25 cellular contexts compared by ENCODE assay signal in the genomic region with DNA sequence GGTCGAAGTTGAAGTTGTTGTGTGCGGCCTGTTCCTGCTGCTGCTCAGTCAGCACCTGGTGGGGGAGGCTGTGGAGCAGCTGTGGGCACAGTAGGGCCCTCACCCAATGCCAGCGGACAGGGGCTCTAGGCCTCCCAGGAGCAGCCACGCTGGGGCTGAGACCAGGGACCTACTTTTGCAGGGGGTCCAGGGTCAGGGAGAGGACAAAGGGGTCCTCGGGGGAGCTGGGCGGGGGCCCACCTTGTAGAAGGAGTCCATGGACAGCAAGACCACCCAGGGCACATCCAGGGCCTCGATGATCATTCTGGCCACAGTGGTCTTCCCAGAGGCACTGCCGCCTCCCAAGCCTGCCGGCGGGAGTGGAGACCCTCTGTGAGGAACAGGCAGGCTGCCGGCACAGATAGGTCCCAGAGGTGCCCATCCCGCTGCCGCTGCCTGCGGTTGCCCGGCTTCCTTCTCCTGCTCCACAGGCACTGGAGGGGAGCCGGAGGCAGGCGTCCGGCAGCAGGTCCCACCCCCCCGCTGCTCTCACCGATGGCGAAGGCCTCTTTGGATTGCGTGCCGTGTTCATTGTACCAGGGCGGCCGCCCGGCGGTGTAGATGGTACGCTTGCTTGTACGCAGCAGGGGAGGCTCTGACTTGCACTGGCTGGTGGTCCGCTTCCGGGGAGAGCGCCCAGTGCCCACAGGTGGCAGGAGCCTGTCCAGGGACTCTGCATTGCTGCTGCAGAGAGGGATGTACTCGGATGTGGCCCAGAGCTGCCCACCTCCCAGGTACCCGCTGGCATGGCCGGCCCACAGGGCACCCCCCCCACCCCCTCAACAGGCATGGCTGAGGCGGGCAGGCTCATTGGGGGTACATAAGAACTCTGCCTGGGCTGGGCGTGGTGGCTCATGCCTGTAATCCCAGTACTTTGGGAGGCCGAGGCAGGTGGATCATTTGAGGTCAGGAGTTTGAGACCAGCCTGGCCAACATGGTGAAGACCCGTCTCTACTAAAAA. TPM values are rescaled to one million over a fixed set of nuclear protein-coding genes. Genes with fewer than 3 reads are reported as not detected.
DNase-seq lines count a peak whose midpoint lies in the region; ATAC-seq, FAIRE-seq and TF ChIP-seq lines count a peak whose summit lies in the region.
"Had no signal": no experiment of that assay in that cellular context is flagged by ENCODE, and none has a peak within 500 bp of the region (broad histone marks: within the 10 kb centered on the region; RNA-seq: fewer than 3 reads in every experiment).

No MANE protein-coding gene starts in this region.

- DNase-seq in Right ventricle myocardium inferior (ENCODE audit: missing footprints): peak; percentile 62
- no peak for DNase-seq in Right ventricle myocardium superior
- DNase-seq in HepG2 (ENCODE audit: low spot score): no peak
- DNase-seq in stimulated activated naive B cell treated with anti-CD40 and anti-IgM and Interleukin-4, amounts not matched to agents 10 μg/mL and 1 μg/mL and 100 μg/mL, for 72 hours: no peak
- DNase-seq in AG08395 (ENCODE audit: low spot score): no peak
- no peak for DNase-seq in cerebellum (ENCODE audit: low spot score)
- DNase-seq: activated CD4-positive, alpha-beta T cell treated with anti-CD3 and anti-CD28 coated beads, Interleukin-2, amount 50 U/mL, for 48 hours; activated CD4-positive, CD25-positive, alpha-beta regulatory T cell; activated CD8-positive, alpha-beta memory T cell treated with anti-CD3 and anti-CD28 coated beads, Interleukin-2, amount 50 U/mL, for 48 hours; activated effector memory CD4-positive, alpha-beta T cell treated with anti-CD3 and anti-CD28 coated beads, Interleukin-2, amount 50 U/mL, for 16 hours; C1 segment of cervical spinal cord; IMR-90; NCI-H1417; NCI-H510A treated with DMSO at 0.1 percent for 48 hours; stimulated activated CD4-positive, alpha-beta T cell treated with anti-CD3 and anti-CD28 coated beads, Interleukin-4, amount 100 ng/mL, for 1 hour; stomach; T1000; trophoblast cell had no signal

- H3K27ac ChIP-seq in VCaP: peak overlapping the region; percentile 77
- no peak overlapping the region for H3K27ac ChIP-seq in HepG2 (ENCODE audit: extremely low read length, insufficient read depth, low read length)

- intact Hi-C loops in Right ventricle myocardium inferior (cut with DNase I): no loop called here
- intact Hi-C loops in Right ventricle myocardium superior (cut with DNase I): no loop called here
- intact Hi-C loops in HepG2 (cut with micrococcal nuclease; ENCODE audit: unreplicated experiment): no loop called here

- no peak overlapping the region for H2AFZ ChIP-seq in HepG2 (ENCODE audit: low read length)

- no peak for TF ChIP-seq RAD21 in HepG2 (CRISPR knock-in tag; IDR thresholded peaks at IDR 0.05)

- no peak overlapping the region for H3K9ac ChIP-seq in HepG2 (ENCODE audit: insufficient read depth, low read depth, low read length)

- no peaks in the 10 kb centered on the region for H3K9me3 ChIP-seq in HepG2 (ENCODE audit: low read length)
- H3K9me3 ChIP-seq: heart right ventricle, prostate gland, stomach had no signal

- peaks cover 29% of the 10 kb centered on the region for H3K4me1 ChIP-seq in HepG2 (ENCODE audit: insufficient read depth, low read length)

- no peak overlapping the region for H3K4me3 Mint-ChIP-seq in stimulated activated naive B cell treated with anti-CD40 and anti-IgM and Interleukin-4, amounts not matched to agents 10 μg/mL and 1 μg/mL and 100 μg/mL, for 72 hours

- no peaks in the 10 kb centered on the region for H3K27me3 Mint-ChIP-seq in stimulated activated naive B cell treated with anti-CD40 and anti-IgM and Interleukin-4, amounts not matched to agents 10 μg/mL and 1 μg/mL and 100 μg/mL, for 72 hours

- no peak overlapping the region for H3K4me3 ChIP-seq in HepG2 (replicated peaks in 1 of 3; ENCODE audit: insufficient read depth in 1 of 3, low read depth in 2 of 3, low read length in 3 of 3)
- H3K4me3 ChIP-seq: heart right ventricle, prostate gland, stomach had no signal

- peak overlapping the region; percentile 37 for H3K27ac Mint-ChIP-seq in stimulated activated naive B cell treated with anti-CD40 and anti-IgM and Interleukin-4, amounts not matched to agents 10 μg/mL and 1 μg/mL and 100 μg/mL, for 72 hours

- POLR2A ChIA-PET in HepG2 (lab: Yijun Ruan, JAX): no interaction called here

- TF ChIP-seq CTCF in VCaP (conservative IDR thresholded peaks at IDR 0.05) (no peak), HepG2 (CRISPR knock-in tag; IDR thresholded peaks at IDR 0.05) (no peak)

- in situ Hi-C loops in HepG2 (cut with HindIII; ENCODE audit: extremely low pct_ligation_motif_present, low pct_unique_long_range_greater_than_20kb): no loop called here

- peaks cover 38 to 48% of the 10 kb centered on the region in 2 donors for H3K4me1 Mint-ChIP-seq in stimulated activated naive B cell treated with anti-CD40 and anti-IgM and Interleukin-4, amounts not matched to agents 10 μg/mL and 1 μg/mL and 100 μg/mL, for 72 hours

- TF ChIP-seq EP300 in HepG2 (IDR thresholded peaks at IDR 0.05; ENCODE audit: low read depth in 2 of 2, low read length in 2 of 2) (no peak), HepG2 (CRISPR knock-in tag; IDR thresholded peaks at IDR 0.05; ENCODE audit: borderline replicate concordance) (no peak)

- 97% methylated on average over 33 of the region's 39 CpGs for WGBS in HepG2 (ENCODE audit: low lambda C conversion rate)

- ATAC-seq in Right ventricle myocardium inferior (no peak), Right ventricle myocardium superior (ENCODE audit: poor library complexity) (no peak), HepG2 (no peak), GM21515 (IDR thresholded peaks at IDR 0.05; ENCODE audit: unreplicated experiment) (no peak)
- no peak for ATAC-seq in stimulated activated naive B cell treated with anti-CD40 and anti-IgM and Interleukin-4, amounts not matched to agents 10 μg/mL and 1 μg/mL and 100 μg/mL, for 72 hours (replicated peaks)

- peaks cover 43 to 65% of the 10 kb centered on the region in 2 experiments for H3K36me3 ChIP-seq in HepG2 (replicated peaks in 1 of 2; ENCODE audit: control insufficient read depth in 1 of 2, insufficient read depth in 2 of 2, low read length in 2 of 2)
- H3K36me3 ChIP-seq: prostate gland had no signal

- CTCF ChIA-PET in HepG2 (lab: Yijun Ruan, JAX; ENCODE audit: low intra/inter-chr PET ratio, low total read pairs): no interaction called here

- H4K20me1 ChIP-seq in HepG2 (ENCODE audit: insufficient read depth, low read length): peaks cover 77% of the 10 kb centered on the region

- peaks cover 0 to 1% of the 10 kb centered on the region in 2 donors for H3K9me3 Mint-ChIP-seq in stimulated activated naive B cell treated with anti-CD40 and anti-IgM and Interleukin-4, amounts not matched to agents 10 μg/mL and 1 μg/mL and 100 μg/mL, for 72 hours

- FAIRE-seq in HepG2 (lab: Jason Lieb, UNC): no peak
- FAIRE-seq: bronchial epithelial cell, H1 had no signal

- no peak for TF ChIP-seq POLR2A in HepG2 (IDR thresholded peaks at IDR 0.05; ENCODE audit: insufficient read depth in 1 of 2, low read depth in 2 of 2, low read length in 2 of 2)

- H3K79me2 ChIP-seq in HepG2 (ENCODE audit: insufficient read depth, low read length): peaks cover 50% of the 10 kb centered on the region

- no TSS peak for BruUV-seq in HepG2 (replicated peaks; lab: Mats Ljungman, UMichigan)

- no peaks in the 10 kb centered on the region for H3K27me3 ChIP-seq in HepG2 (ENCODE audit: control insufficient read depth in 1 of 2, insufficient read depth in 2 of 2, low read length in 2 of 2)
- H3K27me3 ChIP-seq: heart right ventricle, stomach had no signal

- H3K4me2 ChIP-seq in HepG2 (ENCODE audit: low read depth, low read length): no peak overlapping the region

- H3K36me3 Mint-ChIP-seq in stimulated activated naive B cell treated with anti-CD40 and anti-IgM and Interleukin-4, amounts not matched to agents 10 μg/mL and 1 μg/mL and 100 μg/mL, for 72 hours: peaks cover 18 to 35% of the 10 kb centered on the region in 2 donors

RNA-seq across cellular contexts. Expression of a gene that starts 10.0 kb away (rescaled TPM):
- total RNA-seq in Right ventricle myocardium inferior (52.0 TPM), Right ventricle myocardium superior (54.4 TPM), HepG2 (2016; rRNA removed; fragmentation: Illumina TruSeq; extraction: Trizol) (48.0 and 50.2 TPM in 2 replicates), cerebellum (20.7 TPM)
- total RNA-seq in HepG2 (2016; cell fraction: cytosol; rRNA removed; fragmentation: Illumina TruSeq; extraction: Trizol; ENCODE audit: low read depth): 15.0 and 16.7 TPM in 2 replicates
- total RNA-seq in HepG2 (2016; cell fraction: insoluble cytoplasmic fraction; rRNA removed; fragmentation: Illumina TruSeq; extraction: Trizol): 43.5 and 50.1 TPM in 2 replicates
- 24.1 and 25.5 TPM in 2 replicates for total RNA-seq in HepG2 (2016; cell fraction: membrane; rRNA removed; fragmentation: Illumina TruSeq; extraction: Trizol)
- 48.6 and 53.0 TPM in 2 replicates for total RNA-seq in HepG2 (2016; cell fraction: nucleus; rRNA removed; fragmentation: Illumina TruSeq; extraction: Trizol)
- 126 and 168 TPM in 2 replicates for polyA plus RNA-seq in HepG2 (2011; rRNA removed)
- polyA plus RNA-seq in HepG2 (2011; cell fraction: cytosol; rRNA removed): 98.0 and 129 TPM in 2 replicates
- 680 and 852 TPM in 2 replicates for polyA plus RNA-seq in HepG2 (2011; cell fraction: nucleus; rRNA removed)
- polyA plus RNA-seq in HepG2 (2012): 77.7 and 89.9 TPM in 2 replicates
- 10.6 and 11.6 TPM in 2 replicates for polyA plus RNA-seq in HepG2 (2016; cell fraction: cytosol; fragmentation: Illumina TruSeq; extraction: Trizol; ENCODE audit: low read depth)
- 45.9 and 52.5 TPM in 2 replicates for polyA plus RNA-seq in HepG2 (2016; cell fraction: insoluble cytoplasmic fraction; fragmentation: Illumina TruSeq; extraction: Trizol; ENCODE audit: low read depth)
- 15.4 and 15.7 TPM in 2 replicates for polyA plus RNA-seq in HepG2 (2016; cell fraction: membrane; fragmentation: Illumina TruSeq; extraction: Trizol; ENCODE audit: low read depth)
- polyA plus RNA-seq in HepG2 (2016; cell fraction: nucleus; fragmentation: Illumina TruSeq; extraction: Trizol; ENCODE audit: insufficient read depth, low read depth): 207 and 220 TPM in 2 replicates
- 43.6 and 139 TPM in 2 replicates for polyA minus RNA-seq in HepG2 (2011; rRNA and poly(A)+ RNA removed; ENCODE audit: low replicate concordance)
- 37.0 and 42.5 TPM in 2 replicates for polyA minus RNA-seq in HepG2 (2011; cell fraction: cytosol; rRNA and poly(A)+ RNA removed)
- polyA minus RNA-seq in HepG2 (2011; cell fraction: nucleus; rRNA and poly(A)+ RNA removed): 80.1 and 85.5 TPM in 2 replicates

RNA-seq across cellular contexts. Expression of a gene that starts 23.5 kb away (rescaled TPM):
- total RNA-seq in Right ventricle myocardium inferior (12.2 TPM), Right ventricle myocardium superior (11.3 TPM), HepG2 (2016; rRNA removed; fragmentation: Illumina TruSeq; extraction: Trizol) (22.0 and 30.6 TPM in 2 replicates), cerebellum (10.4 TPM)
- 2.9 and 3.3 TPM in 2 replicates for total RNA-seq in HepG2 (2016; cell fraction: cytosol; rRNA removed; fragmentation: Illumina TruSeq; extraction: Trizol; ENCODE audit: low read depth)
- total RNA-seq in HepG2 (2016; cell fraction: insoluble cytoplasmic fraction; rRNA removed; fragmentation: Illumina TruSeq; extraction: Trizol): 19.4 and 31.9 TPM in 2 replicates
- 12.6 and 13.7 TPM in 2 replicates for total RNA-seq in HepG2 (2016; cell fraction: membrane; rRNA removed; fragmentation: Illumina TruSeq; extraction: Trizol)
- total RNA-seq in HepG2 (2016; cell fraction: nucleus; rRNA removed; fragmentation: Illumina TruSeq; extraction: Trizol): 28.0 and 32.8 TPM in 2 replicates
- 11.5 and 16.4 TPM in 2 replicates for polyA plus RNA-seq in HepG2 (2011; rRNA removed)
- polyA plus RNA-seq in HepG2 (2011; cell fraction: cytosol; rRNA removed): 9.0 and 12.7 TPM in 2 replicates
- 106 and 141 TPM in 2 replicates for polyA plus RNA-seq in HepG2 (2011; cell fraction: nucleus; rRNA removed)
- 23.5 and 23.8 TPM in 2 replicates for polyA plus RNA-seq in HepG2 (2012)
- polyA plus RNA-seq in HepG2 (2016; cell fraction: cytosol; fragmentation: Illumina TruSeq; extraction: Trizol; ENCODE audit: low read depth): 2.1 and 2.2 TPM in 2 replicates
- 23.5 and 28.8 TPM in 2 replicates for polyA plus RNA-seq in HepG2 (2016; cell fraction: insoluble cytoplasmic fraction; fragmentation: Illumina TruSeq; extraction: Trizol; ENCODE audit: low read depth)
- 8.1 and 9.6 TPM in 2 replicates for polyA plus RNA-seq in HepG2 (2016; cell fraction: membrane; fragmentation: Illumina TruSeq; extraction: Trizol; ENCODE audit: low read depth)
- 109 and 115 TPM in 2 replicates for polyA plus RNA-seq in HepG2 (2016; cell fraction: nucleus; fragmentation: Illumina TruSeq; extraction: Trizol; ENCODE audit: insufficient read depth, low read depth)
- 5.2 and 21.4 TPM in 2 replicates for polyA minus RNA-seq in HepG2 (2011; rRNA and poly(A)+ RNA removed; ENCODE audit: low replicate concordance)
- 14.0 and 14.8 TPM in 2 replicates for polyA minus RNA-seq in HepG2 (2011; cell fraction: cytosol; rRNA and poly(A)+ RNA removed)
- polyA minus RNA-seq in HepG2 (2011; cell fraction: nucleus; rRNA and poly(A)+ RNA removed): 13.6 and 13.9 TPM in 2 replicates

RNA-seq across cellular contexts. Expression of a gene that starts 33.2 kb away (rescaled TPM):
- 5.7 TPM for total RNA-seq in Right ventricle myocardium inferior
- total RNA-seq in Right ventricle myocardium superior: 6.0 TPM
- total RNA-seq in HepG2 (2016; rRNA removed; fragmentation: Illumina TruSeq; extraction: Trizol): 5.1 and 6.1 TPM in 2 replicates
- total RNA-seq in HepG2 (2016; cell fraction: cytosol; rRNA removed; fragmentation: Illumina TruSeq; extraction: Trizol; ENCODE audit: low read depth): 3.8 and 3.9 TPM in 2 replicates
- 4.7 and 6.8 TPM in 2 replicates for total RNA-seq in HepG2 (2016; cell fraction: insoluble cytoplasmic fraction; rRNA removed; fragmentation: Illumina TruSeq; extraction: Trizol)
- 7.9 and 9.1 TPM in 2 replicates for total RNA-seq in HepG2 (2016; cell fraction: membrane; rRNA removed; fragmentation: Illumina TruSeq; extraction: Trizol)
- total RNA-seq in HepG2 (2016; cell fraction: nucleus; rRNA removed; fragmentation: Illumina TruSeq; extraction: Trizol): 5.9 and 6.0 TPM in 2 replicates
- polyA plus RNA-seq in HepG2 (2011; rRNA removed): 11.0 and 11.8 TPM in 2 replicates
- polyA plus RNA-seq in HepG2 (2011; cell fraction: cytosol; rRNA removed): 5.2 and 8.8 TPM in 2 replicates
- polyA plus RNA-seq in HepG2 (2011; cell fraction: nucleus; rRNA removed): 51.4 and 63.7 TPM in 2 replicates
- polyA plus RNA-seq in HepG2 (2012): 6.2 and 8.9 TPM in 2 replicates
- 8.7 and 9.1 TPM in 2 replicates for polyA plus RNA-seq in HepG2 (2016; cell fraction: cytosol; fragmentation: Illumina TruSeq; extraction: Trizol; ENCODE audit: low read depth)
- polyA plus RNA-seq in HepG2 (2016; cell fraction: insoluble cytoplasmic fraction; fragmentation: Illumina TruSeq; extraction: Trizol; ENCODE audit: low read depth): 8.4 and 12.7 TPM in 2 replicates
- polyA plus RNA-seq in HepG2 (2016; cell fraction: membrane; fragmentation: Illumina TruSeq; extraction: Trizol; ENCODE audit: low read depth): 15.2 and 15.4 TPM in 2 replicates
- 20.5 and 24.8 TPM in 2 replicates for polyA plus RNA-seq in HepG2 (2016; cell fraction: nucleus; fragmentation: Illumina TruSeq; extraction: Trizol; ENCODE audit: insufficient read depth, low read depth)
- polyA minus RNA-seq in HepG2 (2011; rRNA and poly(A)+ RNA removed; ENCODE audit: low replicate concordance): 3.7 and 5.9 TPM in 2 replicates
- 4.8 and 6.0 TPM in 2 replicates for polyA minus RNA-seq in HepG2 (2011; cell fraction: cytosol; rRNA and poly(A)+ RNA removed)
- 3.3 and 4.0 TPM in 2 replicates for polyA minus RNA-seq in HepG2 (2011; cell fraction: nucleus; rRNA and poly(A)+ RNA removed)
- 7.9 TPM for total RNA-seq in cerebellum
- total RNA-seq: G401 had no signal

RNA-seq across cellular contexts. Expression of a gene that starts 34.7 kb away (rescaled TPM):
- 46.4 TPM for total RNA-seq in Right ventricle myocardium inferior
- 45.3 TPM for total RNA-seq in Right ventricle myocardium superior
- 101 and 127 TPM in 2 replicates for total RNA-seq in HepG2 (2016; rRNA removed; fragmentation: Illumina TruSeq; extraction: Trizol)
- 28.1 and 30.5 TPM in 2 replicates for total RNA-seq in HepG2 (2016; cell fraction: cytosol; rRNA removed; fragmentation: Illumina TruSeq; extraction: Trizol; ENCODE audit: low read depth)
- 101 and 116 TPM in 2 replicates for total RNA-seq in HepG2 (2016; cell fraction: insoluble cytoplasmic fraction; rRNA removed; fragmentation: Illumina TruSeq; extraction: Trizol)
- 51.1 and 54.9 TPM in 2 replicates for total RNA-seq in HepG2 (2016; cell fraction: membrane; rRNA removed; fragmentation: Illumina TruSeq; extraction: Trizol)
- 68.1 and 77.4 TPM in 2 replicates for total RNA-seq in HepG2 (2016; cell fraction: nucleus; rRNA removed; fragmentation: Illumina TruSeq; extraction: Trizol)
- 63.7 and 65.3 TPM in 2 replicates for polyA plus RNA-seq in HepG2 (2011; rRNA removed)
- polyA plus RNA-seq in HepG2 (2011; cell fraction: cytosol; rRNA removed): 58.9 and 67.6 TPM in 2 replicates
- 82.2 and 84.5 TPM in 2 replicates for polyA plus RNA-seq in HepG2 (2011; cell fraction: nucleus; rRNA removed)
- polyA plus RNA-seq in HepG2 (2012): 79.5 and 80.7 TPM in 2 replicates
- 41.2 and 42.1 TPM in 2 replicates for polyA plus RNA-seq in HepG2 (2016; cell fraction: cytosol; fragmentation: Illumina TruSeq; extraction: Trizol; ENCODE audit: low read depth)
- polyA plus RNA-seq in HepG2 (2016; cell fraction: insoluble cytoplasmic fraction; fragmentation: Illumina TruSeq; extraction: Trizol; ENCODE audit: low read depth): 130 and 149 TPM in 2 replicates
- 56.1 and 60.4 TPM in 2 replicates for polyA plus RNA-seq in HepG2 (2016; cell fraction: membrane; fragmentation: Illumina TruSeq; extraction: Trizol; ENCODE audit: low read depth)
- 122 TPM in 2 replicates for polyA plus RNA-seq in HepG2 (2016; cell fraction: nucleus; fragmentation: Illumina TruSeq; extraction: Trizol; ENCODE audit: insufficient read depth, low read depth)
- polyA minus RNA-seq in HepG2 (2011; rRNA and poly(A)+ RNA removed; ENCODE audit: low replicate concordance): 50.1 and 75.7 TPM in 2 replicates
- polyA minus RNA-seq in HepG2 (2011; cell fraction: cytosol; rRNA and poly(A)+ RNA removed): 46.1 and 51.9 TPM in 2 replicates
- 44.4 and 50.5 TPM in 2 replicates for polyA minus RNA-seq in HepG2 (2011; cell fraction: nucleus; rRNA and poly(A)+ RNA removed)
- total RNA-seq in cerebellum: 44.0 TPM

RNA-seq across cellular contexts. Expression of a gene that starts 51.3 kb away (rescaled TPM):
- total RNA-seq in Right ventricle myocardium inferior (41.4 TPM), Right ventricle myocardium superior (42.3 TPM), HepG2 (2016; rRNA removed; fragmentation: Illumina TruSeq; extraction: Trizol) (54.3 and 64.5 TPM in 2 replicates), cerebellum (53.4 TPM)
- 11.9 and 12.0 TPM in 2 replicates for total RNA-seq in HepG2 (2016; cell fraction: cytosol; rRNA removed; fragmentation: Illumina TruSeq; extraction: Trizol; ENCODE audit: low read depth)
- 48.4 and 65.4 TPM in 2 replicates for total RNA-seq in HepG2 (2016; cell fraction: insoluble cytoplasmic fraction; rRNA removed; fragmentation: Illumina TruSeq; extraction: Trizol)
- 20.9 and 21.3 TPM in 2 replicates for total RNA-seq in HepG2 (2016; cell fraction: membrane; rRNA removed; fragmentation: Illumina TruSeq; extraction: Trizol)
- 36.9 and 44.3 TPM in 2 replicates for total RNA-seq in HepG2 (2016; cell fraction: nucleus; rRNA removed; fragmentation: Illumina TruSeq; extraction: Trizol)
- polyA plus RNA-seq in HepG2 (2011; rRNA removed): 42.8 and 51.8 TPM in 2 replicates
- 50.7 and 53.5 TPM in 2 replicates for polyA plus RNA-seq in HepG2 (2011; cell fraction: cytosol; rRNA removed)
- 53.1 and 56.7 TPM in 2 replicates for polyA plus RNA-seq in HepG2 (2011; cell fraction: nucleus; rRNA removed)
- 35.9 and 42.1 TPM in 2 replicates for polyA plus RNA-seq in HepG2 (2012)
- 6.9 and 7.7 TPM in 2 replicates for polyA plus RNA-seq in HepG2 (2016; cell fraction: cytosol; fragmentation: Illumina TruSeq; extraction: Trizol; ENCODE audit: low read depth)
- polyA plus RNA-seq in HepG2 (2016; cell fraction: insoluble cytoplasmic fraction; fragmentation: Illumina TruSeq; extraction: Trizol; ENCODE audit: low read depth): 37.7 and 43.6 TPM in 2 replicates
- polyA plus RNA-seq in HepG2 (2016; cell fraction: membrane; fragmentation: Illumina TruSeq; extraction: Trizol; ENCODE audit: low read depth): 11.5 and 11.7 TPM in 2 replicates
- polyA plus RNA-seq in HepG2 (2016; cell fraction: nucleus; fragmentation: Illumina TruSeq; extraction: Trizol; ENCODE audit: insufficient read depth, low read depth): 52.1 and 53.7 TPM in 2 replicates
- 45.9 and 137 TPM in 2 replicates for polyA minus RNA-seq in HepG2 (2011; rRNA and poly(A)+ RNA removed; ENCODE audit: low replicate concordance)
- polyA minus RNA-seq in HepG2 (2011; cell fraction: cytosol; rRNA and poly(A)+ RNA removed): 49.8 and 50.2 TPM in 2 replicates
- 27.8 and 28.3 TPM in 2 replicates for polyA minus RNA-seq in HepG2 (2011; cell fraction: nucleus; rRNA and poly(A)+ RNA removed)
